16 cellular contexts compared by ENCODE assay signal in the genomic region with DNA sequence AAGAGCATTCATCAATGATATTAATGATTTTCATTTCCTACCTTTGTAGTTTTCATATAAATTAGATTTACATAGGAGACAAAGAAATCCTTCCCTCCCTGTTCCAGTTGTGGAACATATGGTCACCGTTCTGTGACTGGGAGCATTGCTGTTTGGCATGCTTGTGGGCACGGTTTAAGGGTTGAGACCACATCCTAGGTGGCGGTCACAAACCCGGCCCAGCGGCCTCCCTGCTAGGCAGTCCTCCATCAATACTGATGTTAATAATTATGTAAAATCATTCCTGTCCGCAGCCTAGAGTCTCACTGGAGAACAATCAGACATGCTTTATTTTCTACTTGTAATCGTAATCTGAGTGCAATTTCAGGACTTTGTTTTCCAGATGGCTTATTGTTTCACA.
"Had no signal": no experiment of that assay in that cellular context is flagged by ENCODE, and none has a peak within 500 bp of the region (broad histone marks: within the 10 kb centered on the region; RNA-seq: fewer than 3 reads in every experiment).

No MANE protein-coding gene starts in this region.

- H3K27ac ChIP-seq: body of pancreas, parathyroid adenoma, right atrium auricular region, skin epidermis, tibial nerve had no signal

- H3K27ac Mint-ChIP-seq: activated B cell treated with CpG ODN at 0.5 μM for 24 hours; activated CD4-positive, alpha-beta T cell treated with anti-CD3 and anti-CD28 coated beads, Interleukin-2, amount 10 ng/mL, durations not matched to agents 24 days and 14 days; activated naive CD4-positive, alpha-beta T cell treated with anti-CD3 and anti-CD28 coated beads, Interleukin-2, amount 50 U/mL, for 72 hours; dendritic cell treated with granulocyte-macrophage colony-stimulating factor and Interleukin-4, amounts not matched to agents 40 ng/mL and 50 ng/mL, for 4 days; stimulated activated effector memory CD8-positive, alpha-beta T cell treated with anti-CD3 and anti-CD28 coated beads, Interleukin-12 subunit alpha, Interleukin-12 subunit beta, amount 100 ng/mL, for 72 hours had no signal

- H3K4me3 Mint-ChIP-seq: activated B cell treated with CpG ODN at 0.5 μM for 24 hours; activated CD4-positive, alpha-beta T cell treated with anti-CD3 and anti-CD28 coated beads, Interleukin-2, amount 10 ng/mL, durations not matched to agents 24 days and 14 days; central memory CD8-positive, alpha-beta T cell; dendritic cell treated with granulocyte-macrophage colony-stimulating factor and Interleukin-4, amounts not matched to agents 40 ng/mL and 50 ng/mL, for 4 days; stimulated activated effector memory CD8-positive, alpha-beta T cell treated with anti-CD3 and anti-CD28 coated beads, Interleukin-12 subunit alpha, Interleukin-12 subunit beta, amount 100 ng/mL, for 72 hours had no signal

- H3K4me1 Mint-ChIP-seq: activated CD4-positive, alpha-beta T cell treated with anti-CD3 and anti-CD28 coated beads, Interleukin-2, amount 10 ng/mL, durations not matched to agents 24 days and 14 days had no signal

- H3K36me3 Mint-ChIP-seq: activated naive CD4-positive, alpha-beta T cell treated with anti-CD3 and anti-CD28 coated beads, Interleukin-2, amount 50 U/mL, for 72 hours; stimulated activated effector memory CD8-positive, alpha-beta T cell treated with anti-CD3 and anti-CD28 coated beads, Interleukin-12 subunit alpha, Interleukin-12 subunit beta, amount 100 ng/mL, for 72 hours had no signal

- H3K27me3 Mint-ChIP-seq: activated CD4-positive, alpha-beta T cell treated with anti-CD3 and anti-CD28 coated beads, Interleukin-2, amount 10 ng/mL, durations not matched to agents 24 days and 14 days; central memory CD8-positive, alpha-beta T cell had no signal

- H3K9me3 ChIP-seq: body of pancreas, right atrium auricular region, tibial nerve had no signal

- H3K4me3 ChIP-seq: body of pancreas, right atrium auricular region, skin epidermis, tibial nerve had no signal

- H3K9me3 Mint-ChIP-seq: activated B cell treated with CpG ODN at 0.5 μM for 24 hours; activated CD4-positive, alpha-beta T cell treated with anti-CD3 and anti-CD28 coated beads, Interleukin-2, amount 10 ng/mL, durations not matched to agents 24 days and 14 days; central memory CD8-positive, alpha-beta T cell; dendritic cell treated with granulocyte-macrophage colony-stimulating factor and Interleukin-4, amounts not matched to agents 40 ng/mL and 50 ng/mL, for 4 days; stimulated activated effector memory CD8-positive, alpha-beta T cell treated with anti-CD3 and anti-CD28 coated beads, Interleukin-12 subunit alpha, Interleukin-12 subunit beta, amount 100 ng/mL, for 72 hours had no signal

- DNase-seq: activated B cell treated with CpG ODN at 0.5 μM for 24 hours; activated CD4-positive, alpha-beta T cell treated with anti-CD3 and anti-CD28 coated beads, Interleukin-2, amount 10 ng/mL, durations not matched to agents 24 days and 14 days; amniotic stem cell; body of pancreas; erythroblast; hippocampal formation; left ventricle myocardium superior; mesenchymal stem cell had no signal

- H2AFZ ChIP-seq: parathyroid adenoma had no signal

- H3K36me3 ChIP-seq: right atrium auricular region, tibial nerve had no signal

- H3K27me3 ChIP-seq: body of pancreas, right atrium auricular region, tibial nerve had no signal

- H3K9ac ChIP-seq: parathyroid adenoma had no signal
